Comparison of ENCODE assay signal across 10 cellular contexts in the genomic region with DNA sequence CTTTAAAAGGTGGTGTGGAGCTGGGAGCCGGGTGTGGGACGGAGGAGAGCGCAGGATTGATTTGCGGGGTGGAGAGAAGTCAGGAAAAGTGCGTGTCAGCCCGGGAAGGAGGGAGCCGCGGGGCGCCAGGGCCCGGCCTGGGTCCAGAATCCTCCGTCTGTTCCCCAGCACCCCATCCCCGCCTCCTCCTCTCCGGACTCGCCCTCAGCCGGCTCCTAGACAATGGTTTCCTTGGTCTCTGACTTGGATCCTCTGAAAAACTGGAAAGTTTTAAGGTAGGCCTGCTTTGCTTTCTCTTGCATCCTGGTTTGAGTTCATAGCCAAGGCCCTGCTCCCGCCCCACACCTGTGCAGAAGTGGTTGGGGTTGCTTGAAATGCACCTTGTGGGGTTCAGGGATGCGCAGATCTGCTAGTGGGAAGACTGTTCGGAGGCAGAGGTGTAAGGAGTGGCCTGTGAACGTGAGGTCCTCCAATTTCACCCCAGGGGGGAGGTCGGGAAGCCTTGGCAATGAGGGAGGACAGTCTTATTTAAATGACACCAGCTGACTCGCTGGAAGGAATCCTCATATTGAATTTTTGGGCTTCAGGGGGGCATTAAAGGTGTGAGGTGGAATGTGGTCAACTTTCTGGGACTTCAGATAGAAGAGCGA.
DNase-seq lines count a peak whose midpoint lies in the region; ATAC-seq and TF ChIP-seq lines count a peak whose summit lies in the region.
"Had no signal": no experiment of that assay in that cellular context is flagged by ENCODE, and none has a peak within 500 bp of the region (broad histone marks: within the 10 kb centered on the region; RNA-seq: fewer than 3 reads in every experiment).

No MANE protein-coding gene starts in this region.

- peak overlapping the region; percentile 87 for H3K27ac ChIP-seq in muscle layer of colon (ENCODE audit: low read depth, low read length)
- peak overlapping the region; percentile 60 to 87 (median 79) for H3K27ac ChIP-seq in tibial nerve

- H3K9me3 ChIP-seq in adipocyte (ENCODE audit: control insufficient read depth, low read length) (no peaks in the 10 kb centered on the region), muscle layer of colon (ENCODE audit: low read length) (no peaks in the 10 kb centered on the region), tibial nerve (peaks cover 0 to 7% (median 0%) of the 10 kb centered on the region in 4 donors)

- WGBS in tibial nerve, 2 donors, result 27 to 38% methylated on average over 22 of the region's 22 CpGs

- in situ Hi-C loops in KBM-7 (cut with MboI; ENCODE audit: low pct_unique_long_range_greater_than_20kb, low sequenced_read_pairs), result no loop called here

- TF ChIP-seq POLR2A in tibial nerve (IDR thresholded peaks at IDR 0.05), result no peak

- H3K4me1 ChIP-seq in adipocyte (ENCODE audit: control insufficient read depth, insufficient read depth, low read length), result peaks cover 59% of the 10 kb centered on the region
- peaks cover 39% of the 10 kb centered on the region for H3K4me1 ChIP-seq in muscle layer of colon (ENCODE audit: insufficient read depth, low read length)
- H3K4me1 ChIP-seq in tibial nerve, result peaks cover 0 to 66% (median 0%) of the 10 kb centered on the region in 4 donors

- H3K36me3 ChIP-seq in adipocyte (ENCODE audit: control insufficient read depth, insufficient read depth, low read length, severe bottlenecking) (no peaks in the 10 kb centered on the region), muscle layer of colon (ENCODE audit: insufficient read depth, low read length) (no peaks in the 10 kb centered on the region), tibial nerve (no peaks in the 10 kb centered on the region)

- no peak for ATAC-seq in GM19324 (IDR thresholded peaks at IDR 0.05; ENCODE audit: low FRiP score, unreplicated experiment)

- DNase-seq in adipocyte (ENCODE audit: low read depth) (no peak), foreskin fibroblast (peak in 1 of 2 donors; percentile 48), tibial nerve (ENCODE audit: low spot score in 2 of 2) (no peak), medulla oblongata (ENCODE audit: extremely low spot score) (no peak), KBM-7 (no peak)
- DNase-seq in stimulated activated CD4-positive, alpha-beta T cell treated with anti-CD3 and anti-CD28 coated beads, Interleukin-4, amount 100 ng/mL, for 24 hours, result no peak
- DNase-seq: DMS 273 treated with DMSO at 0.1 percent for 48 hours, NCI-H1436 treated with DMSO at 0.1 percent for 48 hours had no signal

- TF ChIP-seq EP300 in tibial nerve (IDR thresholded peaks at IDR 0.05), result no peak

- H3K4me3 ChIP-seq in adipocyte (ENCODE audit: low read length), result peak overlapping the region; percentile 75
- H3K4me3 ChIP-seq in foreskin fibroblast (ENCODE audit: low read depth in 1 of 2, low read length in 2 of 2), result peak overlapping the region; percentile 6 to 32
- peak overlapping the region in 1 of 2 donors; percentile 24 for H3K4me3 ChIP-seq in muscle layer of colon (ENCODE audit: low read depth in 1 of 2, low read length in 2 of 2)
- H3K4me3 ChIP-seq in tibial nerve, result peak overlapping the region; percentile 3 to 40 (median 28)

- H3K9ac ChIP-seq in adipocyte (ENCODE audit: low read length), result peak overlapping the region; percentile 92
- peak overlapping the region; percentile 40 for H3K9ac ChIP-seq in muscle layer of colon (ENCODE audit: low read length)

- H3K27me3 ChIP-seq in adipocyte (replicated peaks; ENCODE audit: control insufficient read depth, insufficient read depth, low read length) (no peaks in the 10 kb centered on the region), muscle layer of colon (ENCODE audit: control insufficient read depth in 1 of 2, insufficient read depth in 2 of 2, low read length in 2 of 2) (no peaks in the 10 kb centered on the region), tibial nerve (no peaks in the 10 kb centered on the region)

- TF ChIP-seq CTCF in foreskin fibroblast (IDR thresholded peaks at IDR 0.05; ENCODE audit: low read depth, low read length) (no peak), tibial nerve (IDR thresholded peaks at IDR 0.05) (no peak)
